ENCODE assay signal across 14 cellular contexts in the genomic region with DNA sequence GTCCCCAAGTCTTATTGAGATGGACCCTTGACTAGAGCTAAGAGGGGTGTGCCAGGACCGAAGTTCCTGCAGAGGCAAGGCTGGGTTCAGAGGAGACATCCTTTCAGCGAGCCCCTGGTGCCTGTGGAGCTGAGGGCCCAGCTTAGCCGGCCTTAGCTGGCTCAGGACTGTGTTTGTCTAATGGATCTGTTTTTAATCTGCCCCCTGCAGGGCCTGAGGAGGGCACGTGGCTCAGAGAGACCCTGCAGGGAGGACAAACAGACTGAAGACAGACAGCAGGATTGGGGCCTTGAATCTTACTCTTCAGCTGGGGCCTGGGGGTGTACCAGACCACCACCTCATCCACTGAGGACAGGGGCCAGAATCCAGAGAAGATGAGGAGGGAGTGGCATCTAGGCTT. TPM values are rescaled to one million over a fixed set of nuclear protein-coding genes. Genes with fewer than 3 reads are reported as not detected.
A peak's percentile ranks its signal among the peaks of the same experiment; 100 is the strongest.
DNase-seq lines count a peak whose midpoint lies in the region; ATAC-seq and TF ChIP-seq lines count a peak whose summit lies in the region.
"Had no signal": no experiment of that assay in that cellular context is flagged by ENCODE, and none has a peak within 500 bp of the region (broad histone marks: within the 10 kb centered on the region; RNA-seq: fewer than 3 reads in every experiment).

No MANE protein-coding gene starts in this region.

- intact Hi-C loops in left ventricle myocardium superior (cut with micrococcal nuclease) = no loop called here

- H3K9me3 ChIP-seq in HEK293 (ENCODE audit: control insufficient read depth, insufficient read depth, low read depth, low read length) = no peaks in the 10 kb centered on the region
- no peaks in the 10 kb centered on the region for H3K9me3 ChIP-seq in adipocyte (ENCODE audit: control insufficient read depth, low read length)
- H3K9me3 ChIP-seq: adrenal gland, SJSA1 had no signal

- WGBS in mesendoderm (ENCODE audit: extremely low coverage, insufficient coverage, low lambda C conversion rate) = no CpG with 5 or more reads among the region's 4 CpGs

- no peak overlapping the region for H4K5ac ChIP-seq in mesendoderm (ENCODE audit: low read length)

- H3K4me1 ChIP-seq in HEK293 (ENCODE audit: control insufficient read depth, insufficient read depth, low read length) (peaks cover 9% of the 10 kb centered on the region; the same call in 1 of the 2 replicates), adipocyte (ENCODE audit: control insufficient read depth, insufficient read depth, low read length) (peaks cover 60% of the 10 kb centered on the region), mesendoderm (ENCODE audit: control insufficient read depth, low read depth, low read length) (peaks cover 26% of the 10 kb centered on the region)

- H3K9ac ChIP-seq in adipocyte (ENCODE audit: low read length) = peak overlapping the region; percentile 83
- H3K9ac ChIP-seq in mesendoderm (ENCODE audit: low read length) = peak overlapping the region; percentile 60

- no peak overlapping the region for H4K8ac ChIP-seq in mesendoderm (ENCODE audit: low read depth, low read length)

- H3K27ac ChIP-seq in HEK293 (ENCODE audit: extremely low read depth, low read depth, low read length) (no peak overlapping the region), mesendoderm (ENCODE audit: low read depth, low read length) (no peak overlapping the region)
- H3K27ac ChIP-seq: adrenal gland, SJSA1 had no signal

- peak overlapping the region; percentile 7 for H3K4me2 ChIP-seq in mesendoderm (ENCODE audit: low read length)

- H3K4me3 ChIP-seq in AG09309 (ENCODE audit: control insufficient read depth, low read depth, low read length) = peak overlapping the region; percentile 71
- no peak overlapping the region for H3K4me3 ChIP-seq in HEK293 (ENCODE audit: low read depth, low read length)
- H3K4me3 ChIP-seq in adipocyte (ENCODE audit: low read length) = peak overlapping the region; percentile 74
- H3K4me3 ChIP-seq in mesendoderm (ENCODE audit: low read length) = no peak overlapping the region
- H3K4me3 ChIP-seq: adrenal gland, SJSA1 had no signal

- H3K27me3 ChIP-seq in adipocyte (replicated peaks; ENCODE audit: control insufficient read depth, insufficient read depth, low read length) (no peaks in the 10 kb centered on the region), mesendoderm (ENCODE audit: insufficient read depth, low read length, poor library complexity) (no peaks in the 10 kb centered on the region)
- H3K27me3 ChIP-seq: adrenal gland, SJSA1 had no signal

- POLR2A ChIA-PET in HEK293 (lab: Yijun Ruan, JAX) = interaction anchor here (1.5 to 4.9 kb wide), 2 partner anchors 9 to 14 kb away, joined by 7 to 43 read pairs; no protein-coding TSS in a partner anchor

- ATAC-seq in HG02588 (IDR thresholded peaks at IDR 0.05; ENCODE audit: unreplicated experiment) = no peak
- no peak for ATAC-seq in left ventricle myocardium superior
- ATAC-seq: esophagus mucosa had no signal

- in situ Hi-C loops in GM13977 (cut with MboI; ENCODE audit: low pct_unique_long_range_greater_than_20kb, low sequenced_read_pairs, unreplicated experiment) = loop anchor here (25.0 kb wide), 1 partner anchor 159 kb away; the partner anchor contains the start of genes INSRR and NTRK1

- no peak overlapping the region for H2BK5ac ChIP-seq in mesendoderm (ENCODE audit: low read length)

- peaks cover 3% of the 10 kb centered on the region for H3K79me2 ChIP-seq in mesendoderm (ENCODE audit: control insufficient read depth, insufficient read depth, low read length)

- CTCF ChIA-PET in HEK293 (lab: Yijun Ruan, JAX) = interaction anchor here (0.7 to 20.2 kb wide), 6 partner anchors 15 to 318 kb away, joined by 3 to 579 read pairs (median 8); no protein-coding TSS in a partner anchor

- DNase-seq in AG09309 (ENCODE audit: low read depth) (no peak), adipocyte (ENCODE audit: low read depth) (peak; percentile 36), mesendoderm (peak; percentile 70), SK-N-DZ (ENCODE audit: low spot score) (no peak), GM13977 (ENCODE audit: low spot score) (no peak), left ventricle myocardium superior (no peak)
- DNase-seq: activated CD4-positive, alpha-beta memory T cell treated with anti-CD3 and anti-CD28 coated beads for 36 hours; adrenal gland; kidney glomerular epithelial cell; NCI-H2171 treated with DMSO at 0.1 percent for 48 hours had no signal

- no peak overlapping the region for H2BK120ac ChIP-seq in mesendoderm (ENCODE audit: low read depth, low read length)

- H3K4ac ChIP-seq in mesendoderm (ENCODE audit: low read depth, low read length) = no peak overlapping the region

- no peak overlapping the region for H3K23ac ChIP-seq in mesendoderm (ENCODE audit: low read length)

- H3K56ac ChIP-seq in mesendoderm (ENCODE audit: low read length) = peak overlapping the region; percentile 53

- H3K36me3 ChIP-seq in HEK293 (ENCODE audit: control insufficient read depth in 2 of 2, insufficient read depth in 1 of 2, low read length in 2 of 2) (peaks cover 0 to 26% of the 10 kb centered on the region in 2 experiments; a peak in 1 of 3 replicates), adipocyte (ENCODE audit: control insufficient read depth, insufficient read depth, low read length, severe bottlenecking) (peaks cover 6% of the 10 kb centered on the region), mesendoderm (ENCODE audit: control insufficient read depth, insufficient read depth, low read length) (peaks cover 5% of the 10 kb centered on the region)
- H3K36me3 ChIP-seq: adrenal gland, SJSA1 had no signal

- no peak overlapping the region for H2AK5ac ChIP-seq in mesendoderm (ENCODE audit: low read length)

- H3K18ac ChIP-seq in mesendoderm (ENCODE audit: low read length) = no peak overlapping the region

- peaks cover 2% of the 10 kb centered on the region for H3K79me1 ChIP-seq in mesendoderm (ENCODE audit: low read length)

- H2BK15ac ChIP-seq in mesendoderm (replicated peaks; ENCODE audit: low read depth) = no peak overlapping the region

- TF ChIP-seq CTCF in AG09309 (IDR thresholded peaks at IDR 0.05; ENCODE audit: control insufficient read depth, insufficient read depth, low read depth, low read length, missing control alignments) (no peak), HEK293 (tag by site-specific recombination; IDR thresholded peaks at IDR 0.05) (no peak), GM13977 (IDR thresholded peaks at IDR 0.05; ENCODE audit: extremely low read depth, insufficient read depth, missing control alignments) (no peak)

TF ChIP-seq in HEK293, 187 proteins besides CTCF, POLR2A, EP300 and RAD21 (continues in another document):
- no peak for TF ChIP-seq ZNF311 (tag by site-specific recombination; IDR thresholded peaks at IDR 0.05; ENCODE audit: borderline replicate concordance)
- peak; percentile 92 for TF ChIP-seq ZIC2 (tag by site-specific recombination; IDR thresholded peaks at IDR 0.05)
- peak; percentile 48; the same call in 1 of the 2 replicates for TF ChIP-seq ZBTB17 (tag by site-specific recombination; IDR thresholded peaks at IDR 0.05)
- peak; percentile 14; the same call in 1 of the 2 replicates for TF ChIP-seq OSR2 (tag by site-specific recombination; IDR thresholded peaks at IDR 0.05)
- TF ChIP-seq ZNF837 (tag by site-specific recombination; IDR thresholded peaks at IDR 0.05) = no peak
- TF ChIP-seq GLIS1 (tag by site-specific recombination; IDR thresholded peaks at IDR 0.05) = peak; percentile 81
- no peak for TF ChIP-seq ZNF416 (tag by site-specific recombination; IDR thresholded peaks at IDR 0.05)
- peak; percentile 58; the same call in 1 of the 2 replicates for TF ChIP-seq IKZF3 (tag by site-specific recombination; IDR thresholded peaks at IDR 0.05)
- TF ChIP-seq GLI4 (tag by site-specific recombination; IDR thresholded peaks at IDR 0.05) = no peak
- TF ChIP-seq ZNF561 (tag by site-specific recombination; IDR thresholded peaks at IDR 0.05; ENCODE audit: borderline replicate concordance) = 0 out of 2 replicates have a peak, but pooled peaks have one; percentile 39

RNA-seq across cellular contexts. Expression of gene CRABP2, which starts 1.6 kb away (rescaled TPM):
- 52.0 TPM for polyA plus RNA-seq in mesendoderm (2013, experiment 1 of 2)
- polyA plus RNA-seq in mesendoderm (2013, experiment 2 of 2) = 49.6 TPM
- polyA plus RNA-seq in SK-N-DZ (2014; cell fraction: cytosol; rRNA removed) = 5.4 and 5.6 TPM in 2 replicates
- 1.1 and 1.9 TPM in 2 replicates for polyA plus RNA-seq in SK-N-DZ (2014; cell fraction: nucleus; rRNA removed)
- 0.74 TPM for total RNA-seq in left ventricle myocardium superior

RNA-seq across cellular contexts. Expression of gene METTL25B, which starts 24.5 kb away (rescaled TPM):
- 12.0 TPM for polyA plus RNA-seq in mesendoderm (2013, experiment 1 of 2)
- 11.6 TPM for polyA plus RNA-seq in mesendoderm (2013, experiment 2 of 2)
- polyA plus RNA-seq in SK-N-DZ (2014; cell fraction: cytosol; rRNA removed) = 37.7 and 39.2 TPM in 2 replicates
- polyA plus RNA-seq in SK-N-DZ (2014; cell fraction: nucleus; rRNA removed) = 54.6 and 79.2 TPM in 2 replicates
- total RNA-seq in left ventricle myocardium superior = 14.7 TPM

RNA-seq across cellular contexts. Expression of gene ISG20L2, which starts 24.8 kb away (rescaled TPM):
- polyA plus RNA-seq in mesendoderm (2013, experiment 1 of 2) = 75.9 TPM
- 76.2 TPM for polyA plus RNA-seq in mesendoderm (2013, experiment 2 of 2)
- polyA plus RNA-seq in SK-N-DZ (2014; cell fraction: cytosol; rRNA removed) = 40.3 and 50.7 TPM in 2 replicates
- 5.3 and 6.9 TPM in 2 replicates for polyA plus RNA-seq in SK-N-DZ (2014; cell fraction: nucleus; rRNA removed)
- 12.0 TPM for total RNA-seq in left ventricle myocardium superior

RNA-seq across cellular contexts. Expression of gene NES, which starts 26.5 kb away (rescaled TPM):
- polyA plus RNA-seq in mesendoderm (2013, experiment 1 of 2) = 77.7 TPM
- 79.9 TPM for polyA plus RNA-seq in mesendoderm (2013, experiment 2 of 2)
- polyA plus RNA-seq in SK-N-DZ (2014; cell fraction: cytosol; rRNA removed) = 14.8 and 34.1 TPM in 2 replicates
- 38.7 and 46.8 TPM in 2 replicates for polyA plus RNA-seq in SK-N-DZ (2014; cell fraction: nucleus; rRNA removed)
- total RNA-seq in left ventricle myocardium superior = 94.7 TPM

RNA-seq across cellular contexts. Expression of gene MRPL24, which starts 37.1 kb away (rescaled TPM):
- 30.0 TPM for polyA plus RNA-seq in mesendoderm (2013, experiment 1 of 2)
- 29.4 TPM for polyA plus RNA-seq in mesendoderm (2013, experiment 2 of 2)
- polyA plus RNA-seq in SK-N-DZ (2014; cell fraction: cytosol; rRNA removed) = 98.9 and 109 TPM in 2 replicates
- 67.7 and 93.2 TPM in 2 replicates for polyA plus RNA-seq in SK-N-DZ (2014; cell fraction: nucleus; rRNA removed)
- 96.1 TPM for total RNA-seq in left ventricle myocardium superior

Comparison
In these comparisons a context has a peak if more than half of its experiments do, and no peak if none do; other contexts are left out.
1. DNase-seq: peak in adipocyte (single experiment) and mesendoderm (single experiment); none in AG09309 (single experiment), SK-N-DZ (single experiment), GM13977 (single experiment) and left ventricle myocardium superior (single experiment).
2. H3K4me3 ChIP-seq: peak in AG09309 (single experiment) and adipocyte (single experiment); none in HEK293 (single experiment) and mesendoderm (single experiment).